ENCODE assay signal across 11 cellular contexts in the genomic region with DNA sequence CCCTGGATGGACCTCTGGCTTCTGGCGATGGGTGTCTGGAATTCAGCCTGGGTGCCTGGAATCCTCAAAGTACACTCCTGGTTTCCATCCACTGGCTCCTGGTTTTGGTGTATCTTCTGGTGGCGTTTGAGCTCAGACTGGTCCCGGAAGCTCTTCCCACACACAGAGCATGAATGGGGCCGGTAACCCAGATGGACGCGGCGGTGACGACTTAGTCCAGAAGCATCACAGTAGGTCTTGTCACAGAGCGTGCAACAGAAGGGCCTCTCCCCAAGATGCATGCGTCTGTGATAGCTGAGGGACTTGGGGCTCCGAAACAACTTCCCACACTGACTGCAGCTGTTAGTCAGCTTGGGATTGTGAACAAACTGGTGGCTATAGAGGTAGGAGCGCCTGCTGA. TPM values are rescaled to one million over a fixed set of nuclear protein-coding genes. Genes with fewer than 3 reads are reported as not detected.
"Had no signal": no experiment of that assay in that cellular context is flagged by ENCODE, and none has a peak within 500 bp of the region (broad histone marks: within the 10 kb centered on the region; RNA-seq: fewer than 3 reads in every experiment).

No MANE protein-coding gene starts in this region.

- H3K36me3 ChIP-seq: HAP-1 had no signal

- ATAC-seq: GM23338, HCT116, HepG2, K562 had no signal

- H3K9me3 ChIP-seq: HAP-1 had no signal

- H3K4me2 ChIP-seq: GM23338 had no signal

- FAIRE-seq: HepG2, K562 had no signal

- H3K27ac ChIP-seq: HL-60 had no signal

- H3K4me1 ChIP-seq: HAP-1 had no signal

- H3K4me3 ChIP-seq: GM23338, HAP-1, K562 had no signal

- DNase-seq: H7, HFFc6, KG1 had no signal

- H2AFZ ChIP-seq: GM23338 had no signal

RNA-seq across cellular contexts. Expression of gene ZFP57, which starts 7.8 kb away (rescaled TPM):
- total RNA-seq: H4, HepG2, HFFc6, HT1080 had no signal
- polyA plus RNA-seq: HepG2 had no signal

RNA-seq across cellular contexts. Expression of gene MOG, which starts 16.3 kb away (rescaled TPM):
- total RNA-seq: H4, HepG2, HFFc6, HT1080, K562 had no signal
- polyA plus RNA-seq: HepG2, K562 had no signal
